In the genomic region with DNA sequence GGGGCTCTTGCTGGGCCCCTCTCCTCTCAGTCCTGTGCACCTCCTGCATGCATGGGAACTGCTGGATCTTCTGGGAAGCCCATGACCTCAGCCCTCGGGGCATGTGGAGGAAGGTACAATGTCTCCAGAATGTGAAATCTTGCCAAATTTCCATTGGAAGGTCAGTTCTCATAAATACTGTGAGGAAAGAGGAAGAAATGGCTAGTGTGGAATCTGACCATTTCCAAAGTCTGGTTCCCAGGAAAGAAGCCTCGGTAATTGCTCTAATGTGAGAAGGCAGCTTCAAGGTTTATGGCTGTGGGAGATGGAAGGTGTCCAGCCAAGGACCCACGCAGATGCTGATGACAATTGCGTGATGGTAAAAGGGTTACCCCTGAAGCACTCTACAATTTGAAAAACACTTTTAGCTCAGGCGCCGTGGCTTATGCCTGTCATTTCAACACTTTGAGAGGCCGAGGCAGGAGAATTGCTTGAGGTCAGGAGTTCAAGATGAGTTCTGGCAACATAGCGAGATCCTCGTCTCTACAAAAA, we compare ENCODE assay signal across 1 cellular context.
TF ChIP-seq lines count a peak whose summit lies in the region.

No MANE protein-coding gene starts in this region.

TF ChIP-seq in WTC11, 78 proteins besides CTCF, POLR2A, EP300 and RAD21 (continued from another document):
- TF ChIP-seq ZBTB43 (CRISPR knock-in tag; IDR thresholded peaks at IDR 0.05) = no peak
- no peak for TF ChIP-seq ZMAT4 (CRISPR knock-in tag; IDR thresholded peaks at IDR 0.05)
- TF ChIP-seq, protein P1, sequence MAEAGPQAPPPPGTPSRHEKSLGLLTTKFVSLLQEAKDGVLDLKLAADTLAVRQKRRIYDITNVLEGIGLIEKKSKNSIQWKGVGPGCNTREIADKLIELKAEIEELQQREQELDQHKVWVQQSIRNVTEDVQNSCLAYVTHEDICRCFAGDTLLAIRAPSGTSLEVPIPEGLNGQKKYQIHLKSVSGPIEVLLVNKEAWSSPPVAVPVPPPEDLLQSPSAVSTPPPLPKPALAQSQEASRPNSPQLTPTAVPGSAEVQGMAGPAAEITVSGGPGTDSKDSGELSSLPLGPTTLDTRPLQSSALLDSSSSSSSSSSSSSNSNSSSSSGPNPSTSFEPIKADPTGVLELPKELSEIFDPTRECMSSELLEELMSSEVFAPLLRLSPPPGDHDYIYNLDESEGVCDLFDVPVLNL (CRISPR knock-in tag; IDR thresholded peaks at IDR 0.05; ENCODE audit: borderline replicate concordance, low read depth) = no peak
- no peak for TF ChIP-seq ZNF219 (CRISPR knock-in tag; IDR thresholded peaks at IDR 0.05; ENCODE audit: borderline replicate concordance)
- TF ChIP-seq GABPB1 (CRISPR knock-in tag; IDR thresholded peaks at IDR 0.05) = no peak
- TF ChIP-seq, protein P2, sequence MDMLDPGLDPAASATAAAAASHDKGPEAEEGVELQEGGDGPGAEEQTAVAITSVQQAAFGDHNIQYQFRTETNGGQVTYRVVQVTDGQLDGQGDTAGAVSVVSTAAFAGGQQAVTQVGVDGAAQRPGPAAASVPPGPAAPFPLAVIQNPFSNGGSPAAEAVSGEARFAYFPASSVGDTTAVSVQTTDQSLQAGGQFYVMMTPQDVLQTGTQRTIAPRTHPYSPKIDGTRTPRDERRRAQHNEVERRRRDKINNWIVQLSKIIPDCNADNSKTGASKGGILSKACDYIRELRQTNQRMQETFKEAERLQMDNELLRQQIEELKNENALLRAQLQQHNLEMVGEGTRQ (CRISPR knock-in tag; IDR thresholded peaks at IDR 0.05) = no peak
- no peak for TF ChIP-seq RORB (CRISPR knock-in tag; IDR thresholded peaks at IDR 0.05)
- TF ChIP-seq E2F1 (CRISPR knock-in tag; IDR thresholded peaks at IDR 0.05) = no peak
- TF ChIP-seq, protein P3, sequence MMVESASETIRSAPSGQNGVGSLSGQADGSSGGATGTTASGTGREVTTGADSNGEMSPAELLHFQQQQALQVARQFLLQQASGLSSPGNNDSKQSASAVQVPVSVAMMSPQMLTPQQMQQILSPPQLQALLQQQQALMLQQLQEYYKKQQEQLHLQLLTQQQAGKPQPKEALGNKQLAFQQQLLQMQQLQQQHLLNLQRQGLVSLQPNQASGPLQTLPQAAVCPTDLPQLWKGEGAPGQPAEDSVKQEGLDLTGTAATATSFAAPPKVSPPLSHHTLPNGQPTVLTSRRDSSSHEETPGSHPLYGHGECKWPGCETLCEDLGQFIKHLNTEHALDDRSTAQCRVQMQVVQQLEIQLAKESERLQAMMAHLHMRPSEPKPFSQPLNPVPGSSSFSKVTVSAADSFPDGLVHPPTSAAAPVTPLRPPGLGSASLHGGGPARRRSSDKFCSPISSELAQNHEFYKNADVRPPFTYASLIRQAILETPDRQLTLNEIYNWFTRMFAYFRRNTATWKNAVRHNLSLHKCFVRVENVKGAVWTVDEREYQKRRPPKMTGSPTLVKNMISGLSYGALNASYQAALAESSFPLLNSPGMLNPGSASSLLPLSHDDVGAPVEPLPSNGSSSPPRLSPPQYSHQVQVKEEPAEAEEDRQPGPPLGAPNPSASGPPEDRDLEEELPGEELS (CRISPR knock-in tag; IDR thresholded peaks at IDR 0.05) = no peak
- TF ChIP-seq ZNF263 (CRISPR knock-in tag; IDR thresholded peaks at IDR 0.05; ENCODE audit: low read depth) = no peak
